Comparison of ENCODE assay signal across 8 cellular contexts in the genomic region with DNA sequence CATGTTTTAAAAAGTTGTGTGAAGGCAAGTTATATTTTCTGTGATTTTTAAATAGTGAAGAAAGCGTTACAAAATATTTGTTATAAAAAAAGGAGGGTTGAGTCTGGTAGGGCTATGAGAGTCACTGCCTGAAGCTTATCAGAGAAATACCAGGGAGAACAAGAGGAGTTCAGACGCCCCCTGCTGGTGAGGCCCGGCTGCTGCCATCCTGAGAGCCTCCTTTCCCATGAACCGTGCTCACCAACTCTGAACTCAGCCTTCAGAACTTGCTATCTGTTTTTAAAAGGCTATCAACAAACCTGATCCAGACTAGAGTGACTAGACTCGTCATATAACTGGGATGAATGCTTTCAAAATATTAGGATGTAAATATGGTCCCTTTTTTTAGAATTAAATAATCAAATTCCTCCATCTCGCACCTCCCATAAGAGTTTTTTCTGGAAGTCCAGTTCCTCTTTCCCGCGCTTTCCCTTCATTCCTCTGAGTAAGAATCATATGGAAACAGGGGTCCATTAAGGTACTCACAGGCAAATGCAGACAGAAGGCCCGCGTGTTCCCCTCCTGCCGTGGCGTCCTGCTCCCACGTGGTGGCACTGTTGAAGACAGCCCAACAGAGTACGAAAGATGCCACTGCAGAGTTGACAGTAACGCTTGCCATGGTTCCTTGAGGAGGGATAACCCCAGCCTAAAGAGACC. TPM values are rescaled to one million over a fixed set of nuclear protein-coding genes. Genes with fewer than 3 reads are reported as not detected.
A peak's percentile ranks its signal among the peaks of the same experiment; 100 is the strongest.
DNase-seq lines count a peak whose midpoint lies in the region; ATAC-seq, FAIRE-seq and TF ChIP-seq lines count a peak whose summit lies in the region.

No MANE protein-coding gene starts in this region.

- TF ChIP-seq POLR2A in GM12892 (IDR thresholded peaks at IDR 0.05; ENCODE audit: low read depth, low read length) = no peak
- no peak for TF ChIP-seq POLR2A in gastrocnemius medialis (IDR thresholded peaks at IDR 0.05)

- in situ Hi-C loops in gastrocnemius medialis (cut with MboI; ENCODE audit: low sequenced_read_pairs in 4 of 4) = loop anchor here in 3 of 4 donors (10.0 to 25.0 kb wide), 2 partner anchors 386 to 393 kb away; no protein-coding TSS in a partner anchor

- H3K4me3 ChIP-seq in gastrocnemius medialis = no peak overlapping the region

- peak; percentile 5 for FAIRE-seq in GM12892 (lab: Jason Lieb, UNC)

- H3K27ac ChIP-seq in gastrocnemius medialis = no peak overlapping the region

- no peaks in the 10 kb centered on the region for H3K4me1 ChIP-seq in gastrocnemius medialis

- DNase-seq in GM12892 (ENCODE audit: insufficient read length) (peak; percentile 15), NCI-H146 treated with DMSO at 0.1 percent for 48 hours (lab: John Stamatoyannopoulos, UW; ENCODE audit: unreplicated experiment) (peak; percentile 20), T-helper 17 cell (peak; percentile 27 to 57 (median 38)), anterior cingulate cortex (lab: John Stamatoyannopoulos, UW) (peak in 54 of 58 donors; percentile 17 to 91 (median 65)), hepatic stellate cell (ENCODE audit: low spot score) (peak; percentile 55), gastrocnemius medialis (peak; percentile 53 to 59), cerebellar nuclear complex (lab: John Stamatoyannopoulos, UW) (no peak)

- H3K9me3 ChIP-seq in T-helper 17 cell (ENCODE audit: control insufficient read depth, low read length, poor library complexity, severe bottlenecking) = no peaks in the 10 kb centered on the region
- H3K9me3 ChIP-seq in gastrocnemius medialis = no peaks in the 10 kb centered on the region

- no peaks in the 10 kb centered on the region for H3K36me3 Mint-ChIP-seq in T-helper 17 cell (ENCODE audit: low read depth)

- H3K27me3 Mint-ChIP-seq in T-helper 17 cell = peaks cover 17% of the 10 kb centered on the region

- intact Hi-C loops in gastrocnemius medialis (cut with DNase I; ENCODE audit: low total_unique reads) = no loop called here

- peaks cover 5% of the 10 kb centered on the region for H3K4me1 Mint-ChIP-seq in T-helper 17 cell

- peak; percentile 57 to 91 (median 77) for TF ChIP-seq CTCF in gastrocnemius medialis (IDR thresholded peaks at IDR 0.05 in 4 of 5, conservative IDR thresholded peaks at IDR 0.05 in 1 of 5)

- no peaks in the 10 kb centered on the region for H3K36me3 ChIP-seq in gastrocnemius medialis

- no peak overlapping the region for H3K4me3 Mint-ChIP-seq in T-helper 17 cell

- no peak overlapping the region for H3K27ac Mint-ChIP-seq in T-helper 17 cell

- ATAC-seq in HG02678 (IDR thresholded peaks at IDR 0.05; ENCODE audit: unreplicated experiment) (peak; percentile 81), T-helper 17 cell (peak; percentile 88), gastrocnemius medialis (peak; percentile 73 to 91)

- H3K27me3 ChIP-seq in gastrocnemius medialis = no peaks in the 10 kb centered on the region

RNA-seq across cellular contexts. Expression of gene SPATA6, which starts 26.2 kb away (rescaled TPM):
- not detected for polyA plus RNA-seq in GM12892 (2012; ENCODE audit: missing spikeins)
- total RNA-seq in T-helper 17 cell (1 to 10 TPM; 3.0 to 5.6 TPM), gastrocnemius medialis (1 to 10 TPM in 3 of 4 donors, under 1 TPM in 1; 0.85 to 7.0 (median 3.2) TPM)

Comparison
In these comparisons a context has a peak if more than half of its experiments do, and no peak if none do; other contexts are left out.
1. DNase-seq: peak in GM12892 (single experiment), NCI-H146 treated with DMSO at 0.1 percent for 48 hours (single experiment), T-helper 17 cell (3 of 3), anterior cingulate cortex (54 of 58), hepatic stellate cell (single experiment) and gastrocnemius medialis (2 of 2); none in cerebellar nuclear complex (0 of 2).
2. Peak in every context shown above with its lines, with median percentiles within 50 percentile points of each other: ATAC-seq.